Comparison of ENCODE assay signal across 14 cellular contexts in the genomic region with DNA sequence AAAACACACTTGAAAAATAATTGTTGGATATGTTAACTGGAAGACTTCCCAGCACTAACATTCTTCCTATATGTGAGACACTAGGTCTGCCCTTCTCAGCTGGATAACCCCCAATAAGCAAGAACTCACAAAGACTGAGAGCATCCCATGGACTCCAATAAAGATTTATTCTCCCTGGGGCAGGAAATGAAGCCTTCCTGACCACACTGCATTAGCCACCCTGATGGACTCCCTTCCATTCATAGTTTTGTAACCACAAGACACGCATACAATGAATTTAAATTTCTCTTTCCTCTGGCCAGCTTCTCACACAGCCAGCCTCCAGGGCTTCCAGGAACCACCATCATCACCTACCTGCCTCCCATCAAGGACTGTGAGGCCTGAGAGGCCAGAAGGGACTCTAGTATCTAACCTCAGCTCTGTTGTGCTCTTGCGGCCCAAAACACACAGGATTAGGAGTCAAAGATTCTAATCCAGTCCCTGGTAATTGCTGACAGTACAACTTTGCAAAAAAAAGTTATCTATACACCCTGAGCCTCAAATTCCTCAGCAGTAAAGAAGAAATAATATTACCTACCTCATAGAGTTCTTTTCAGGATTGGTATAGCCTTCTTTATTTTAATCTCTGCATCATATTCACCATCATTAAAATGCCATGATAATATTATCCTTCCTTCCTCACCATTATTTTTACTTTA. TPM values are rescaled to one million over a fixed set of nuclear protein-coding genes. Genes with fewer than 3 reads are reported as not detected.
DNase-seq lines count a peak whose midpoint lies in the region; ATAC-seq and TF ChIP-seq lines count a peak whose summit lies in the region.
"Had no signal": no experiment of that assay in that cellular context is flagged by ENCODE, and none has a peak within 500 bp of the region (broad histone marks: within the 10 kb centered on the region; RNA-seq: fewer than 3 reads in every experiment).

No MANE protein-coding gene starts in this region.

- H3K36me3 ChIP-seq in smooth muscle cell (ENCODE audit: low read depth) = no peaks in the 10 kb centered on the region

- no peaks in the 10 kb centered on the region for H3K27me3 ChIP-seq in smooth muscle cell (ENCODE audit: low read depth)
- H3K27me3 ChIP-seq: stomach had no signal

- no peaks in the 10 kb centered on the region for H3K79me2 ChIP-seq in smooth muscle cell (ENCODE audit: low read depth)

- 59% methylated on average over 2 of the region's 2 CpGs for WGBS in smooth muscle cell (ENCODE audit: low lambda C conversion rate)

- H3K36me3 Mint-ChIP-seq in T-helper 17 cell (ENCODE audit: low read depth) = peaks cover 14% of the 10 kb centered on the region

- H3K4me3 Mint-ChIP-seq in T-helper 17 cell = no peak overlapping the region
- H3K4me3 Mint-ChIP-seq: central memory CD8-positive, alpha-beta T cell had no signal

- TF ChIP-seq CTCF in fibroblast of the aortic adventitia (IDR thresholded peaks at IDR 0.05; ENCODE audit: insufficient read depth, low read length) (no peak), smooth muscle cell (IDR thresholded peaks at IDR 0.05; ENCODE audit: borderline replicate concordance, insufficient read depth, poor library complexity, severe bottlenecking) (no peak)

- peaks cover 2% of the 10 kb centered on the region for H3K4me1 Mint-ChIP-seq in T-helper 17 cell
- H3K4me1 Mint-ChIP-seq: central memory CD8-positive, alpha-beta T cell had no signal

- no peak overlapping the region for H3K9ac ChIP-seq in smooth muscle cell (ENCODE audit: low read depth)

- H3K4me3 ChIP-seq in fibroblast of the aortic adventitia (ENCODE audit: low read depth, low read length) = no peak overlapping the region
- H3K4me3 ChIP-seq in smooth muscle cell = no peak overlapping the region
- H3K4me3 ChIP-seq: stomach had no signal

- H2AFZ ChIP-seq in smooth muscle cell (ENCODE audit: low read depth) = no peak overlapping the region

- no peaks in the 10 kb centered on the region for H3F3A ChIP-seq in smooth muscle cell (ENCODE audit: low read depth)

- no peaks in the 10 kb centered on the region for H3K27me3 Mint-ChIP-seq in T-helper 17 cell
- H3K27me3 Mint-ChIP-seq: central memory CD8-positive, alpha-beta T cell had no signal

- H3K27ac Mint-ChIP-seq in T-helper 17 cell = no peak overlapping the region

- H3K4me2 ChIP-seq in smooth muscle cell = peak overlapping the region; percentile 40

- H4K20me1 ChIP-seq in smooth muscle cell (ENCODE audit: low read depth) = no peaks in the 10 kb centered on the region

- peak overlapping the region; percentile 4 for H3K27ac ChIP-seq in smooth muscle cell (ENCODE audit: low read depth)
- H3K27ac ChIP-seq: stomach had no signal

- ATAC-seq in T-helper 17 cell = no peak

- no peaks in the 10 kb centered on the region for H3K4me1 ChIP-seq in smooth muscle cell (ENCODE audit: low read depth)

- DNase-seq in GM04503 (ENCODE audit: low read depth) = peak; percentile 87
- peak; percentile 7 for DNase-seq in T1000 (lab: John Stamatoyannopoulos, UW)
- peak; percentile 43 for DNase-seq in fibroblast of the aortic adventitia (ENCODE audit: low read depth)
- DNase-seq in smooth muscle cell (lab: John Stamatoyannopoulos, UW; ENCODE audit: unreplicated experiment) = no peak
- no peak for DNase-seq in RKO (ENCODE audit: low spot score)
- DNase-seq in T-helper 17 cell = no peak
- no peak for DNase-seq in DMS53 (lab: John Stamatoyannopoulos, UW)
- DNase-seq: COR-L47, NCI-H2081 treated with DMSO at 0.1 percent for 48 hours, SHP77, small intestine, stomach had no signal

- H3K9me3 ChIP-seq in smooth muscle cell (replicated peaks; ENCODE audit: low read depth) = no peaks in the 10 kb centered on the region
- no peaks in the 10 kb centered on the region for H3K9me3 ChIP-seq in T-helper 17 cell (ENCODE audit: control insufficient read depth, low read length, poor library complexity, severe bottlenecking)
- H3K9me3 ChIP-seq: stomach had no signal

RNA-seq across cellular contexts. Expression of a gene that starts 45.6 kb away (rescaled TPM):
- total RNA-seq in fibroblast of the aortic adventitia (ENCODE audit: low replicate concordance) (not detected in 2 replicates), smooth muscle cell (not detected in 2 replicates), T-helper 17 cell (not detected)
- not detected in 2 replicates for polyA plus RNA-seq in smooth muscle cell
- total RNA-seq: endothelial cell of umbilical vein, stomach had no signal
- polyA plus RNA-seq: endothelial cell of umbilical vein had no signal

Comparison
In these comparisons a context has a peak if more than half of its experiments do, and no peak if none do; other contexts are left out.
1. DNase-seq: peak in GM04503 (single experiment), T1000 (single experiment) and fibroblast of the aortic adventitia (single experiment); none in smooth muscle cell (single experiment), RKO (single experiment), T-helper 17 cell (0 of 3) and DMS53 (single experiment).